ENCODE assay signal across 11 cellular contexts in genomic region chr10:11209810-11210141, GRCh38.
DNase-seq lines count a peak whose midpoint lies in the region; ATAC-seq, FAIRE-seq and TF ChIP-seq lines count a peak whose summit lies in the region.
"Had no signal": no experiment of that assay in that cellular context is flagged by ENCODE, and none has a peak within 500 bp of the region (broad histone marks: within the 10 kb centered on the region; RNA-seq: fewer than 3 reads in every experiment).

No MANE protein-coding gene starts in this region.

- no peaks in the 10 kb centered on the region for H3K9me3 ChIP-seq in left ventricle myocardium inferior (replicated peaks)
- no peaks in the 10 kb centered on the region for H3K9me3 ChIP-seq in GM12878 (replicated peaks; ENCODE audit: control insufficient read depth, insufficient read depth, low read length)
- no peaks in the 10 kb centered on the region for H3K9me3 ChIP-seq in vagina
- H3K9me3 ChIP-seq: right lobe of liver had no signal

- H3K27me3 ChIP-seq in left ventricle myocardium inferior (ENCODE audit: low read depth) (no peaks in the 10 kb centered on the region), GM12878 (replicated peaks in 1 of 2; ENCODE audit: control insufficient read depth in 2 of 2, insufficient read depth in 2 of 2, low read length in 1 of 2) (no peaks in the 10 kb centered on the region), vagina (no peaks in the 10 kb centered on the region)
- H3K27me3 ChIP-seq: right lobe of liver had no signal

- no peak for FAIRE-seq in GM12878 (lab: Jason Lieb, UNC)

- TF ChIP-seq CTCF in left ventricle myocardium inferior (IDR thresholded peaks at IDR 0.05; ENCODE audit: borderline replicate concordance) (no peak), GM12878 (IDR thresholded peaks at IDR 0.05 in 2 of 3, conservative IDR thresholded peaks at IDR 0.05 in 1 of 3; ENCODE audit: control insufficient read depth in 2 of 3, extremely low read depth in 1 of 3, insufficient read depth in 1 of 3, low read depth in 3 of 3, low read length in 3 of 3) (no peak), vagina (IDR thresholded peaks at IDR 0.05) (no peak)

- H3K4me3 ChIP-seq in left ventricle myocardium inferior (no peak overlapping the region), GM12878 (peak overlapping the region; percentile 7), vagina (no peak overlapping the region)
- H3K4me3 ChIP-seq: right lobe of liver had no signal

- ATAC-seq in left cardiac atrium (no peak), HG03066 (IDR thresholded peaks at IDR 0.05; ENCODE audit: low read depth, unreplicated experiment) (peak; percentile 36), GM12878 (peak; percentile 35)

- intact Hi-C loops in left ventricle myocardium inferior (cut with micrococcal nuclease) (no loop called here), left cardiac atrium (cut with DNase I) (no loop called here), GM12878 (cut with micrococcal nuclease; ENCODE audit: unreplicated experiment) (loop anchor here (1.0 to 2.0 kb wide), 4 partner anchors 12 to 36 kb away; no protein-coding TSS in a partner anchor), vagina (cut with DNase I) (no loop called here)

- H3K79me2 ChIP-seq in GM12878 (ENCODE audit: control insufficient read depth, insufficient read depth, low read length) = peaks cover 100% of the 10 kb centered on the region

- BruUV-seq in GM12878 (replicated peaks; lab: Mats Ljungman, UMichigan) = TSS peak; percentile 0

- no peaks in the 10 kb centered on the region for H3K36me3 ChIP-seq in left ventricle myocardium inferior
- H3K36me3 ChIP-seq in GM12878 (ENCODE audit: control insufficient read depth in 2 of 2, insufficient read depth in 2 of 2, low read length in 1 of 2) = peaks cover 21 to 49% of the 10 kb centered on the region in 2 experiments
- H3K36me3 ChIP-seq in vagina = no peaks in the 10 kb centered on the region

- in situ Hi-C loops in GM12878 (cut with MboI) = no loop called here

- H3K4me2 ChIP-seq in GM12878 (ENCODE audit: control insufficient read depth, insufficient read depth) = peak overlapping the region; percentile 57

- POLR2A ChIA-PET in GM12878 (lab: Charles Lee) = interaction anchor here (0.9 to 2.4 kb wide), 14 partner anchors 8 to 53 kb away, joined by 3 to 16 read pairs (median 5); no protein-coding TSS in a partner anchor

- no peak for TF ChIP-seq POLR2A in GM12878 (IDR thresholded peaks at IDR 0.05; ENCODE audit: low read depth, low read length)
- TF ChIP-seq POLR2A in vagina (IDR thresholded peaks at IDR 0.05) = no peak

- H3K27ac ChIP-seq in left ventricle myocardium inferior (replicated peaks) (peak overlapping the region; percentile 58), GM12878 (ENCODE audit: control insufficient read depth, insufficient read depth) (peak overlapping the region; percentile 92), vagina (peak overlapping the region; percentile 17)
- H3K27ac ChIP-seq: C4-2B, right lobe of liver had no signal

- peak overlapping the region; percentile 55 for H3K9ac ChIP-seq in GM12878 (ENCODE audit: control insufficient read depth, insufficient read depth, low read length)

- H4K20me1 ChIP-seq in GM12878 (ENCODE audit: control insufficient read depth, insufficient read depth) = peaks cover 7% of the 10 kb centered on the region; the same call in 1 of the 2 replicates

- WGBS in GM12878 (ENCODE audit: insufficient coverage, insufficient replicate concordance, low lambda C conversion rate, missing lambda C conversion rate) = 11% methylated on average over 4 of the region's 4 CpGs

- RAD21 ChIA-PET in GM12878 (lab: Charles Lee; ENCODE audit: unreplicated experiment) = interaction anchor here (0.8 to 4.7 kb wide), 12 partner anchors 10 to 61 kb away, joined by 3 to 45 read pairs (median 14); no protein-coding TSS in a partner anchor

- H3K4me1 ChIP-seq in left ventricle myocardium inferior = peaks cover 97% of the 10 kb centered on the region
- peaks cover 86% of the 10 kb centered on the region for H3K4me1 ChIP-seq in GM12878 (ENCODE audit: control insufficient read depth, insufficient read depth, low read length)
- peaks cover 24% of the 10 kb centered on the region for H3K4me1 ChIP-seq in vagina
- H3K4me1 ChIP-seq: right lobe of liver had no signal

- SMC1A ChIA-PET in GM12878 (lab: Charles Lee; ENCODE audit: uncharacterized antibody, unreplicated experiment) = interaction anchor here (0.7 to 9.3 kb wide), 19 partner anchors 10 to 64 kb away, joined by 3 to 108 read pairs (median 7); no protein-coding TSS in a partner anchor

- no peak overlapping the region for H2AFZ ChIP-seq in GM12878 (ENCODE audit: control insufficient read depth, low read depth, low read length)

- DNase-seq in left ventricle myocardium inferior = no peak
- DNase-seq in left cardiac atrium = no peak
- DNase-seq in GM12878 (ENCODE audit: low read depth, low spot score) = no peak
- no peak for DNase-seq in vagina (ENCODE audit: extremely low spot score in 2 of 2)
- DNase-seq in inferior parietal cortex (ENCODE audit: extremely low spot score) = no peak
- no peak for DNase-seq in mucosa of gallbladder (ENCODE audit: low spot score)
- no peak for DNase-seq in NCI-H2107 (lab: John Stamatoyannopoulos, UW)
- DNase-seq: IMR-90, right lobe of liver had no signal

- TF ChIP-seq RAD21 in GM12878 (IDR thresholded peaks at IDR 0.05; ENCODE audit: insufficient read depth, low read depth, low read length) = no peak

- CTCF ChIA-PET in GM12878 (lab: Yijun Ruan, JAX) = interaction anchor here (0.9 to 3.7 kb wide), 14 partner anchors 9 to 98 kb away, joined by 3 to 20 read pairs (median 5); no protein-coding TSS in a partner anchor

- no peak; a peak in 1 of 4 replicates for TF ChIP-seq EP300 in GM12878 (IDR thresholded peaks at IDR 0.05; ENCODE audit: borderline replicate concordance in 1 of 2, control insufficient read depth in 1 of 2, low read depth in 2 of 2, low read length in 2 of 2)

TF ChIP-seq in GM12878, 131 proteins besides CTCF, POLR2A, EP300 and RAD21 (continues in another document):
- TF ChIP-seq, protein P1, sequence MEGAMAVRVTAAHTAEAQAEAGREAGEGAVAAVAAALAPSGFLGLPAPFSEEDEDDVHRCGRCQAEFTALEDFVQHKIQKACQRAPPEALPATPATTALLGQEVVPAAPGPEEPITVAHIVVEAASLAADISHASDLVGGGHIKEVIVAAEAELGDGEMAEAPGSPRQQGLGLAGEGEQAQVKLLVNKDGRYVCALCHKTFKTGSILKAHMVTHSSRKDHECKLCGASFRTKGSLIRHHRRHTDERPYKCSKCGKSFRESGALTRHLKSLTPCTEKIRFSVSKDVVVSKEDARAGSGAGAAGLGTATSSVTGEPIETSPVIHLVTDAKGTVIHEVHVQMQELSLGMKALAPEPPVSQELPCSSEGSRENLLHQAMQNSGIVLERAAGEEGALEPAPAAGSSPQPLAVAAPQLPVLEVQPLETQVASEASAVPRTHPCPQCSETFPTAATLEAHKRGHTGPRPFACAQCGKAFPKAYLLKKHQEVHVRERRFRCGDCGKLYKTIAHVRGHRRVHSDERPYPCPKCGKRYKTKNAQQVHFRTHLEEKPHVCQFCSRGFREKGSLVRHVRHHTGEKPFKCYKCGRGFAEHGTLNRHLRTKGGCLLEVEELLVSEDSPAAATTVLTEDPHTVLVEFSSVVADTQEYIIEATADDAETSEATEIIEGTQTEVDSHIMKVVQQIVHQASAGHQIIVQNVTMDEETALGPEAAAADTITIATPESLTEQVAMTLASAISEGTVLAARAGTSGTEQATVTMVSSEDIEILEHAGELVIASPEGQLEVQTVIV (IDR thresholded peaks at IDR 0.05; ENCODE audit: borderline replicate concordance, partially characterized antibody) = no peak
- TF ChIP-seq ESRRA (IDR thresholded peaks at IDR 0.05; ENCODE audit: low read length) (no peak), CREB1 (IDR thresholded peaks at IDR 0.05; ENCODE audit: low read depth) (0 out of 2 replicates have a peak, but pooled peaks have one; percentile 1), POU2F2 (IDR thresholded peaks at IDR 0.05; ENCODE audit: borderline replicate concordance, low read depth, low read length) (no peak), IKZF1 (conservative IDR thresholded peaks at IDR 0.05) (no peak; the same call in 1 of the 2 replicates), NFIC (IDR thresholded peaks at IDR 0.05; ENCODE audit: low read depth, low read length) (peak; percentile 38; the same call in 1 of the 2 replicates), EZH2 (IDR thresholded peaks at IDR 0.05; ENCODE audit: borderline replicate concordance, control insufficient read depth, low read depth, low read length) (no peak), ZNF622 (IDR thresholded peaks at IDR 0.05) (no peak), TBL1XR1 (IDR thresholded peaks at IDR 0.05; ENCODE audit: low read depth, low read length) (no peak), CBX5 (IDR thresholded peaks at IDR 0.05; ENCODE audit: low read depth) (no peak)
- TF ChIP-seq, protein P2, sequence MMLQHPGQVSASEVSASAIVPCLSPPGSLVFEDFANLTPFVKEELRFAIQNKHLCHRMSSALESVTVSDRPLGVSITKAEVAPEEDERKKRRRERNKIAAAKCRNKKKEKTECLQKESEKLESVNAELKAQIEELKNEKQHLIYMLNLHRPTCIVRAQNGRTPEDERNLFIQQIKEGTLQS (IDR thresholded peaks at IDR 0.05; ENCODE audit: borderline replicate concordance, extremely low read depth, low read depth, low read length) = no peak

Comparison
In these comparisons a context has a peak if more than half of its experiments do, and no peak if none do; other contexts are left out.
1. H3K27ac ChIP-seq: peak in every context shown above with its lines; median percentile 92 in GM12878; 58 in left ventricle myocardium inferior; 17 in vagina.
2. ATAC-seq: peak in HG03066 (single experiment) and GM12878 (single experiment); none in left cardiac atrium (0 of 2).